Comparison of ENCODE assay signal across 26 cellular contexts in genomic region chr5:128334010-128334716, GRCh38.
DNase-seq lines count a peak whose midpoint lies in the region; ATAC-seq and TF ChIP-seq lines count a peak whose summit lies in the region.
"Had no signal": no experiment of that assay in that cellular context is flagged by ENCODE, and none has a peak within 500 bp of the region (broad histone marks: within the 10 kb centered on the region; RNA-seq: fewer than 3 reads in every experiment).

No MANE protein-coding gene starts in this region.

- intact Hi-C loops in cardiac septum (cut with DNase I): no loop called here

- no peak overlapping the region for H3K27ac Mint-ChIP-seq in activated T-helper 17 cell treated with anti-CD3 and anti-CD28 coated beads, Interleukin-2, amount 50 U/mL, for 72 hours
- peak overlapping the region; percentile 9 for H3K27ac Mint-ChIP-seq in neural crest cell (ENCODE audit: unreplicated experiment)
- H3K27ac Mint-ChIP-seq in activated naive CD8-positive, alpha-beta T cell treated with anti-CD3 and anti-CD28 coated beads for 36 hours: no peak overlapping the region
- H3K27ac Mint-ChIP-seq: CD8-positive, alpha-beta memory T cell had no signal

- no peaks in the 10 kb centered on the region for H3K4me1 Mint-ChIP-seq in activated T-helper 17 cell treated with anti-CD3 and anti-CD28 coated beads, Interleukin-2, amount 50 U/mL, for 72 hours
- no peaks in the 10 kb centered on the region for H3K4me1 Mint-ChIP-seq in neural crest cell
- no peaks in the 10 kb centered on the region for H3K4me1 Mint-ChIP-seq in activated naive CD8-positive, alpha-beta T cell treated with anti-CD3 and anti-CD28 coated beads for 36 hours
- H3K4me1 Mint-ChIP-seq: CD14-positive monocyte; CD8-positive, alpha-beta memory T cell had no signal

- peak overlapping the region; percentile 82 for H3K27ac ChIP-seq in cardiac muscle cell
- H3K27ac ChIP-seq in GM23248: no peak overlapping the region

- no peak for DNase-seq in cardiac muscle cell (ENCODE audit: low read depth in 1 of 2, low spot score in 1 of 2)
- DNase-seq in cardiac septum (ENCODE audit: low spot score): no peak
- no peak for DNase-seq in neural crest cell (ENCODE audit: low read depth, low spot score)
- no peak for DNase-seq in GM23248
- no peak for DNase-seq in NCI-H510A treated with DMSO at 0.1 percent for 48 hours (lab: John Stamatoyannopoulos, UW)
- no peak for DNase-seq in activated naive CD8-positive, alpha-beta T cell treated with anti-CD3 and anti-CD28 coated beads for 36 hours
- DNase-seq: 8988T; ACHN; BE2C; CD8-positive, alpha-beta memory T cell; DMS 273 treated with DMSO at 0.1 percent for 48 hours; DMS79 treated with DMSO at 0.1 percent for 48 hours; GF-D8; NCI-H1105 treated with DMSO at 0.1 percent for 48 hours; NCI-H146; NCI-H1930; NCI-H446; NCI-H526; NCI-H82; NK-92 treated with Interleukin-12 subunit alpha and Interleukin-12 subunit beta, amount 100 ng/mL, for 24 hours; PC-3; SK-N-SH had no signal

- in situ Hi-C loops in GM23248 (cut with MboI): no loop called here

- H3K27me3 Mint-ChIP-seq in activated T-helper 17 cell treated with anti-CD3 and anti-CD28 coated beads, Interleukin-2, amount 50 U/mL, for 72 hours: peaks cover 14% of the 10 kb centered on the region
- no peaks in the 10 kb centered on the region for H3K27me3 Mint-ChIP-seq in neural crest cell (ENCODE audit: low read depth)
- H3K27me3 Mint-ChIP-seq in activated naive CD8-positive, alpha-beta T cell treated with anti-CD3 and anti-CD28 coated beads for 36 hours: no peaks in the 10 kb centered on the region
- H3K27me3 Mint-ChIP-seq: CD8-positive, alpha-beta memory T cell had no signal

- peaks cover 100% of the 10 kb centered on the region for H3K36me3 ChIP-seq in cardiac muscle cell
- H3K36me3 ChIP-seq in GM23248 (ENCODE audit: low read depth): peaks cover 9% of the 10 kb centered on the region; the same call in 1 of the 2 replicates
- H3K36me3 ChIP-seq: BE2C had no signal

- H3K79me2 ChIP-seq in GM23248 (ENCODE audit: insufficient read depth): no peaks in the 10 kb centered on the region

- H3K27me3 ChIP-seq in cardiac muscle cell (no peaks in the 10 kb centered on the region), GM23248 (replicated peaks; ENCODE audit: insufficient read depth) (no peaks in the 10 kb centered on the region)

- no peak for TF ChIP-seq CTCF in cardiac muscle cell (IDR thresholded peaks at IDR 0.05; ENCODE audit: low read depth, low read length)
- no peak for TF ChIP-seq CTCF in neural crest cell (conservative IDR thresholded peaks at IDR 0.05)

- no peaks in the 10 kb centered on the region for H3K4me1 ChIP-seq in cardiac muscle cell (ENCODE audit: low read depth)
- no peaks in the 10 kb centered on the region for H3K4me1 ChIP-seq in GM23248 (ENCODE audit: insufficient read depth)
- H3K4me1 ChIP-seq: BE2C had no signal

- no peak overlapping the region for H2AFZ ChIP-seq in GM23248

- peaks cover 4% of the 10 kb centered on the region for H3K9me3 Mint-ChIP-seq in activated T-helper 17 cell treated with anti-CD3 and anti-CD28 coated beads, Interleukin-2, amount 50 U/mL, for 72 hours
- H3K9me3 Mint-ChIP-seq in neural crest cell: no peaks in the 10 kb centered on the region
- H3K9me3 Mint-ChIP-seq in activated naive CD8-positive, alpha-beta T cell treated with anti-CD3 and anti-CD28 coated beads for 36 hours: no peaks in the 10 kb centered on the region

- H3K4me3 ChIP-seq in cardiac muscle cell (no peak overlapping the region), GM23248 (no peak overlapping the region)
- H3K4me3 ChIP-seq: K562 had no signal

- no peaks in the 10 kb centered on the region for H3K9me3 ChIP-seq in cardiac muscle cell (ENCODE audit: low read depth)
- H3K9me3 ChIP-seq in GM23248 (ENCODE audit: low read depth): no peaks in the 10 kb centered on the region
- H3K9me3 ChIP-seq: BE2C, SK-N-SH had no signal

- no peak overlapping the region for H3K9ac ChIP-seq in GM23248
- H3K9ac ChIP-seq: SK-N-SH had no signal

- no peaks in the 10 kb centered on the region for H4K20me1 ChIP-seq in GM23248 (ENCODE audit: insufficient read depth)

- H3K4me2 ChIP-seq in GM23248 (ENCODE audit: unreplicated experiment): no peak overlapping the region
- H3K4me2 ChIP-seq: SK-N-SH had no signal

- H3F3A ChIP-seq in GM23248 (ENCODE audit: insufficient read depth): no peaks in the 10 kb centered on the region

- no peak overlapping the region for H3K4me3 Mint-ChIP-seq in activated T-helper 17 cell treated with anti-CD3 and anti-CD28 coated beads, Interleukin-2, amount 50 U/mL, for 72 hours
- no peak overlapping the region for H3K4me3 Mint-ChIP-seq in neural crest cell
- no peak overlapping the region for H3K4me3 Mint-ChIP-seq in activated naive CD8-positive, alpha-beta T cell treated with anti-CD3 and anti-CD28 coated beads for 36 hours
- H3K4me3 Mint-ChIP-seq: CD14-positive monocyte; CD8-positive, alpha-beta memory T cell had no signal

- no peaks in the 10 kb centered on the region for H3K9me2 ChIP-seq in GM23248 (ENCODE audit: insufficient read depth)
- H3K9me2 ChIP-seq: SK-N-SH had no signal

- ATAC-seq in activated T-helper 17 cell treated with anti-CD3 and anti-CD28 coated beads, Interleukin-2, amount 50 U/mL, for 72 hours (replicated peaks): peak; percentile 38
- ATAC-seq: HCT116, K562, PC-3 had no signal

- WGBS in GM23248 (ENCODE audit: low coverage in 1 of 2, low lambda C conversion rate in 2 of 2, missing lambda C conversion rate in 2 of 2), 2 experiments: 72 to 75% methylated on average over 9 of the region's 9 CpGs

- H3K36me3 Mint-ChIP-seq in activated T-helper 17 cell treated with anti-CD3 and anti-CD28 coated beads, Interleukin-2, amount 50 U/mL, for 72 hours (ENCODE audit: low read depth): no peaks in the 10 kb centered on the region
- peaks cover 30% of the 10 kb centered on the region for H3K36me3 Mint-ChIP-seq in neural crest cell (ENCODE audit: low read depth)
- H3K36me3 Mint-ChIP-seq in activated naive CD8-positive, alpha-beta T cell treated with anti-CD3 and anti-CD28 coated beads for 36 hours: no peaks in the 10 kb centered on the region
- H3K36me3 Mint-ChIP-seq: CD8-positive, alpha-beta memory T cell had no signal
